Comparison of ENCODE assay signal across 19 cellular contexts in genomic region chr9:24381205-24381604, GRCh38.
"Had no signal": no experiment of that assay in that cellular context is flagged by ENCODE, and none has a peak within 500 bp of the region (broad histone marks: within the 10 kb centered on the region; RNA-seq: fewer than 3 reads in every experiment).

No MANE protein-coding gene starts in this region.

- ATAC-seq: HepG2 had no signal

- DNase-seq: IMR-90, Karpas-422, KG1, MM.1S, NCI-H1092 treated with DMSO at 0.1 percent for 48 hours, NCI-H1436, NCI-H187, NCI-H2029 treated with DMSO at 0.1 percent for 48 hours, NCI-H2171 treated with DMSO at 0.1 percent for 48 hours, NCI-H345, NCI-H524, NCI-H526 treated with DMSO at 0.1 percent for 48 hours, NCI-H774, Right ventricle myocardium superior, RPMI8226, SIG-M5 had no signal

- H3K4me3 ChIP-seq: SJSA1, SK-N-MC had no signal

- H3K27ac ChIP-seq: SJSA1, SK-N-MC had no signal
